In genomic region chr12:79838359-79838758, GRCh38 we compare ENCODE assay signal across 20 cellular contexts.
A peak's percentile ranks its signal among the peaks of the same experiment; 100 is the strongest.
DNase-seq lines count a peak whose midpoint lies in the region; ATAC-seq, FAIRE-seq and TF ChIP-seq lines count a peak whose summit lies in the region.
"Had no signal": no experiment of that assay in that cellular context is flagged by ENCODE, and none has a peak within 500 bp of the region (broad histone marks: within the 10 kb centered on the region; RNA-seq: fewer than 3 reads in every experiment).

No MANE protein-coding gene starts in this region.

- peaks cover 76% of the 10 kb centered on the region for H3K79me2 ChIP-seq in K562 (ENCODE audit: control insufficient read depth, insufficient read depth, low read length)

- no peaks in the 10 kb centered on the region for H3K4me1 ChIP-seq in BLaER1
- H3K4me1 ChIP-seq in K562 (replicated peaks in 1 of 2; ENCODE audit: control insufficient read depth in 2 of 2, insufficient read depth in 2 of 2, low read length in 2 of 2), result no peaks in the 10 kb centered on the region; a peak in 1 of 5 replicates
- H3K4me1 ChIP-seq: BLaER1 treated with 17β-estradiol and CSF1 and Interleukin-3, amounts not matched to agents 10 nM and 100 nM had no signal

- no peak overlapping the region for H3K27ac ChIP-seq in BLaER1
- no peak overlapping the region for H3K27ac ChIP-seq in K562 (ENCODE audit: extremely low read depth, low read depth, low read length)
- H3K27ac ChIP-seq: BLaER1 treated with 17β-estradiol and CSF1 and Interleukin-3, amounts not matched to agents 10 nM and 100 nM had no signal

- H3K9me3 ChIP-seq in BLaER1 (peaks cover 50% of the 10 kb centered on the region), K562 (replicated peaks; ENCODE audit: control insufficient read depth, insufficient read depth, low read depth, low read length) (peaks cover 16% of the 10 kb centered on the region), iPS-18c (ENCODE audit: control insufficient read depth, insufficient read depth, low read length) (peaks cover 9% of the 10 kb centered on the region)

- no peak for FAIRE-seq in K562 (lab: Jason Lieb, UNC)
- FAIRE-seq: D721Med, GM12878, GM19239 had no signal

- TF ChIP-seq RAD21 in K562 (CRISPR knock-in tag; conservative IDR thresholded peaks at IDR 0.05 in 1 of 2, IDR thresholded peaks at IDR 0.05 in 1 of 2), result no peak

- WGBS in K562 (ENCODE audit: insufficient coverage, low coverage, missing lambda C conversion rate), result 86% methylated on average over 3 of the region's 3 CpGs

- no peak overlapping the region for H3K4me2 ChIP-seq in BLaER1
- no peak overlapping the region for H3K4me2 ChIP-seq in K562 (ENCODE audit: insufficient read depth, low read length)
- H3K4me2 ChIP-seq: BLaER1 treated with 17β-estradiol and CSF1 and Interleukin-3, amounts not matched to agents 10 nM and 100 nM; GM23338 had no signal

- POLR2A ChIA-PET in K562 (lab: Yijun Ruan, JAX), result no interaction called here

- H3K27me3 ChIP-seq in BLaER1 (no peaks in the 10 kb centered on the region), K562 (ENCODE audit: control insufficient read depth in 2 of 2, insufficient read depth in 2 of 2, low read length in 2 of 2) (no peaks in the 10 kb centered on the region)
- H3K27me3 ChIP-seq: BLaER1 treated with 17β-estradiol and CSF1 and Interleukin-3, amounts not matched to agents 10 nM and 100 nM had no signal

- peak overlapping the region; percentile 29; the same call in 1 of the 2 replicates for H3K4me3 ChIP-seq in BLaER1
- H3K4me3 ChIP-seq in K562, result no peak overlapping the region
- H3K4me3 ChIP-seq in iPS-18c (ENCODE audit: insufficient read depth, low read depth, low read length), result peak overlapping the region; percentile 17; the same call in 1 of the 2 replicates
- H3K4me3 ChIP-seq: GM12878, GM23338 had no signal

- ATAC-seq in K562, result no peak
- ATAC-seq in HG03439 (IDR thresholded peaks at IDR 0.05; ENCODE audit: unreplicated experiment), result no peak
- no peak for ATAC-seq in GM19324 (IDR thresholded peaks at IDR 0.05; ENCODE audit: low FRiP score, unreplicated experiment)
- ATAC-seq: GM12878, GM23338, HCT116 had no signal

- no peaks in the 10 kb centered on the region for H3K9me1 ChIP-seq in K562 (ENCODE audit: control insufficient read depth, insufficient read depth, low read length)

- TF ChIP-seq POLR2A in K562 (conservative IDR thresholded peaks at IDR 0.05), result no peak

- in situ Hi-C loops in K562 (cut with MboI), result no loop called here

- intact Hi-C loops in K562 (cut with micrococcal nuclease), result no loop called here

- H2AFZ ChIP-seq in K562 (ENCODE audit: low read depth, low read length), result no peak overlapping the region
- H2AFZ ChIP-seq: GM23338 had no signal

- H4K20me1 ChIP-seq in BLaER1 (peaks cover 26% of the 10 kb centered on the region), K562 (replicated peaks; ENCODE audit: control insufficient read depth, insufficient read depth, low read length) (no peaks in the 10 kb centered on the region)

- no peak overlapping the region for H3K9ac ChIP-seq in BLaER1
- no peak overlapping the region for H3K9ac ChIP-seq in K562 (ENCODE audit: insufficient read depth in 1 of 2, low read depth in 2 of 2, low read length in 2 of 2)
- H3K9ac ChIP-seq: BLaER1 treated with 17β-estradiol and CSF1 and Interleukin-3, amounts not matched to agents 10 nM and 100 nM had no signal

- no TSS peak for BruUV-seq in K562 (replicated peaks; lab: Mats Ljungman, UMichigan)

- DNase-seq in K562 (ENCODE audit: extremely low read depth in 1 of 4, low spot score in 3 of 4) (no peak), mesenteric fat pad (ENCODE audit: low spot score) (no peak)
- DNase-seq: CD4-positive, alpha-beta T cell; CD8-positive, alpha-beta memory T cell; DMS 273 treated with DMSO at 0.1 percent for 48 hours; DMS79; EL; GDM1; H9; HFFc6 had no signal

- CTCF ChIA-PET in K562 (lab: Yijun Ruan, JAX; ENCODE audit: low intra/inter-chr PET ratio), result no interaction called here

- H3K36me3 ChIP-seq in BLaER1 (peaks cover 80% of the 10 kb centered on the region), K562 (ENCODE audit: control insufficient read depth, insufficient read depth, low read length) (peaks cover 49% of the 10 kb centered on the region)

- TF ChIP-seq CTCF in K562 (IDR thresholded peaks at IDR 0.05 in 2 of 3, conservative IDR thresholded peaks at IDR 0.05 in 1 of 3; ENCODE audit: insufficient read depth in 2 of 3, low read depth in 1 of 3, low read length in 3 of 3), result no peak

- no peak for TF ChIP-seq EP300 in K562 (IDR thresholded peaks at IDR 0.05; ENCODE audit: low read length)

TF ChIP-seq in K562, 482 proteins besides CTCF, POLR2A, EP300 and RAD21 (continues in another document):
- TF ChIP-seq ZSCAN32 (CRISPR knock-in tag; IDR thresholded peaks at IDR 0.05) (no peak), SMARCA4 (IDR thresholded peaks at IDR 0.05) (no peak), RFX1 (IDR thresholded peaks at IDR 0.05) (no peak), ZKSCAN3 (CRISPR knock-in tag; IDR thresholded peaks at IDR 0.05) (no peak), ZNF280B (CRISPR knock-in tag; IDR thresholded peaks at IDR 0.05) (no peak), CBX3 (IDR thresholded peaks at IDR 0.05; ENCODE audit: borderline replicate concordance in 1 of 2, low read length in 2 of 2) (0 out of 3 replicates have a peak, but pooled peaks of 1 of the 2 experiments have one; percentile 11), POLR2AphosphoS5 (IDR thresholded peaks at IDR 0.05; ENCODE audit: control insufficient read depth, insufficient read depth, low read depth, low read length) (no peak), XRCC5 (IDR thresholded peaks at IDR 0.05; ENCODE audit: low read depth, low read length) (no peak), RBM14 (IDR thresholded peaks at IDR 0.05; ENCODE audit: borderline replicate concordance, insufficient read depth, low read depth, low read length) (no peak), CBFB (CRISPR knock-in tag; IDR thresholded peaks at IDR 0.05) (no peak), GTF2E2 (tag; IDR thresholded peaks at IDR 0.05) (no peak), RBM15 (IDR thresholded peaks at IDR 0.05; ENCODE audit: insufficient read depth, low read length) (no peak), ZFPM2 (CRISPR knock-in tag; IDR thresholded peaks at IDR 0.05) (no peak), NONO (IDR thresholded peaks at IDR 0.05; ENCODE audit: low read depth in 2 of 2, low read length in 1 of 2) (no peak), TRIM24 (IDR thresholded peaks at IDR 0.05) (no peak), KDM5B (IDR thresholded peaks at IDR 0.05; ENCODE audit: insufficient replicate concordance, low read depth, low read length) (no peak), GATA2 (CRISPR knock-in tag; IDR thresholded peaks at IDR 0.05) (no peak), ZNF311 (CRISPR knock-in tag; IDR thresholded peaks at IDR 0.05) (no peak), TRIM28 (IDR thresholded peaks at IDR 0.05) (0 out of 2 replicates have a peak, but pooled peaks have one; percentile 52), ZFP36 (IDR thresholded peaks at IDR 0.05; ENCODE audit: low read depth, low read length, partially characterized antibody) (peak; percentile 60), TGIF2 (CRISPR knock-in tag; IDR thresholded peaks at IDR 0.05) (no peak)
- TF ChIP-seq, protein P1, sequence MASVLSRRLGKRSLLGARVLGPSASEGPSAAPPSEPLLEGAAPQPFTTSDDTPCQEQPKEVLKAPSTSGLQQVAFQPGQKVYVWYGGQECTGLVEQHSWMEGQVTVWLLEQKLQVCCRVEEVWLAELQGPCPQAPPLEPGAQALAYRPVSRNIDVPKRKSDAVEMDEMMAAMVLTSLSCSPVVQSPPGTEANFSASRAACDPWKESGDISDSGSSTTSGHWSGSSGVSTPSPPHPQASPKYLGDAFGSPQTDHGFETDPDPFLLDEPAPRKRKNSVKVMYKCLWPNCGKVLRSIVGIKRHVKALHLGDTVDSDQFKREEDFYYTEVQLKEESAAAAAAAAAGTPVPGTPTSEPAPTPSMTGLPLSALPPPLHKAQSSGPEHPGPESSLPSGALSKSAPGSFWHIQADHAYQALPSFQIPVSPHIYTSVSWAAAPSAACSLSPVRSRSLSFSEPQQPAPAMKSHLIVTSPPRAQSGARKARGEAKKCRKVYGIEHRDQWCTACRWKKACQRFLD (CRISPR knock-in tag; IDR thresholded peaks at IDR 0.05), result no peak
- TF ChIP-seq, protein P2, sequence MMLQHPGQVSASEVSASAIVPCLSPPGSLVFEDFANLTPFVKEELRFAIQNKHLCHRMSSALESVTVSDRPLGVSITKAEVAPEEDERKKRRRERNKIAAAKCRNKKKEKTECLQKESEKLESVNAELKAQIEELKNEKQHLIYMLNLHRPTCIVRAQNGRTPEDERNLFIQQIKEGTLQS (IDR thresholded peaks at IDR 0.05), result no peak
- TF ChIP-seq, protein P2 (CRISPR knock-in tag; conservative IDR thresholded peaks at IDR 0.05), result no peak
- TF ChIP-seq, protein P3, sequence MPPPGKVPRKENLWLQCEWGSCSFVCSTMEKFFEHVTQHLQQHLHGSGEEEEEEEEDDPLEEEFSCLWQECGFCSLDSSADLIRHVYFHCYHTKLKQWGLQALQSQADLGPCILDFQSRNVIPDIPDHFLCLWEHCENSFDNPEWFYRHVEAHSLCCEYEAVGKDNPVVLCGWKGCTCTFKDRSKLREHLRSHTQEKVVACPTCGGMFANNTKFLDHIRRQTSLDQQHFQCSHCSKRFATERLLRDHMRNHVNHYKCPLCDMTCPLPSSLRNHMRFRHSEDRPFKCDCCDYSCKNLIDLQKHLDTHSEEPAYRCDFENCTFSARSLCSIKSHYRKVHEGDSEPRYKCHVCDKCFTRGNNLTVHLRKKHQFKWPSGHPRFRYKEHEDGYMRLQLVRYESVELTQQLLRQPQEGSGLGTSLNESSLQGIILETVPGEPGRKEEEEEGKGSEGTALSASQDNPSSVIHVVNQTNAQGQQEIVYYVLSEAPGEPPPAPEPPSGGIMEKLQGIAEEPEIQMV (tag; conservative IDR thresholded peaks at IDR 0.05; ENCODE audit: low read depth), result no peak
